1 cellular context compared by ENCODE assay signal in the genomic region with DNA sequence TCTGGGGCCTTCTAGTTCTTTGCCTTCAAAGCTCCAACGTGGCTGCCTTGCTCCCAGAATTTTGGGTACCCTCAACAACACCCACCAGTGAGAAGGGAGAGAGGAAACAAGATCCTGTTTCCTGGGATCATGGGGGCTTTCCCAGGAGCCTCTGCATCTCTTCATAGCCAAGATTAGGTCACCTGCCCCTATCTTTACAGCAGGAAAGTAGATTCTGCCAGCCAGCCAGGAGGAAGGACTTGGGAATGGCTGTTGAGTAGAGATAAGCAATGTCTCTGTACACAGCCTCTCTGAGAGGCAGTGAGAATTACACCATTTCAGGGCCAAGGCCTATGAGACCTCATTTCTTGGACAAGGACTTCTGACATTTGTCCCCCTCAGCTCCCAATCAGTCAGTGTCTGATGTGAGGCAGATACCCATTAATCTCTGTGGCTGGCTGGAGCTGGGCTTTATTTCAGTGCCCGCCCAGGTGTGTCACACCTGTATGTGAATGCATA.
TF ChIP-seq lines count a peak whose summit lies in the region.

No MANE protein-coding gene starts in this region.

TF ChIP-seq in K562, 482 proteins besides CTCF, POLR2A, EP300 and RAD21 (continued from another document and continues in another):
- TF ChIP-seq SMARCC2 (IDR thresholded peaks at IDR 0.05; ENCODE audit: low read depth) (peak; percentile 84; the same call in 1 of the 2 replicates), ZKSCAN8 (CRISPR knock-in tag; IDR thresholded peaks at IDR 0.05) (no peak), MTF1 (CRISPR knock-in tag; IDR thresholded peaks at IDR 0.05; ENCODE audit: borderline replicate concordance) (no peak), NR2C1 (IDR thresholded peaks at IDR 0.05) (no peak), NR2C1 (tag; IDR thresholded peaks at IDR 0.05) (peak; percentile 61; the same call in 1 of the 2 replicates), SIRT6 (IDR thresholded peaks at IDR 0.05; ENCODE audit: low read depth, low read length) (no peak), DDX20 (tag; IDR thresholded peaks at IDR 0.05; ENCODE audit: low read depth) (no peak), SMARCE1 (IDR thresholded peaks at IDR 0.05) (peak; percentile 95), FOXP1 (CRISPR knock-in tag; IDR thresholded peaks at IDR 0.05) (no peak), MEF2A (IDR thresholded peaks at IDR 0.05; ENCODE audit: control insufficient read depth, low read depth, low read length) (no peak), DNMT1 (IDR thresholded peaks at IDR 0.05) (no peak), TSC22D4 (tag; IDR thresholded peaks at IDR 0.05) (no peak), TRIM24 (IDR thresholded peaks at IDR 0.05) (peak; percentile 82 to 92), CHCHD3 (CRISPR knock-in tag; IDR thresholded peaks at IDR 0.05) (no peak), ZNF717 (CRISPR knock-in tag; IDR thresholded peaks at IDR 0.05) (no peak), ERF (CRISPR knock-in tag; IDR thresholded peaks at IDR 0.05) (no peak), TCF7L2 (IDR thresholded peaks at IDR 0.05; ENCODE audit: low read depth, low read length) (no peak), GABPB1 (CRISPR knock-in tag; IDR thresholded peaks at IDR 0.05) (no peak), ZNF121 (CRISPR knock-in tag; conservative IDR thresholded peaks at IDR 0.05) (no peak), BACH1 (tag; IDR thresholded peaks at IDR 0.05) (peak; percentile 58; the same call in 1 of the 2 replicates), SREBF1 (IDR thresholded peaks at IDR 0.05; ENCODE audit: borderline replicate concordance, low read depth, low read length) (no peak), RBM15 (IDR thresholded peaks at IDR 0.05; ENCODE audit: insufficient read depth, low read length) (no peak), E2F1 (CRISPR knock-in tag; IDR thresholded peaks at IDR 0.05) (no peak), ZNF184 (CRISPR knock-in tag; IDR thresholded peaks at IDR 0.05) (no peak), CBFA2T3 (IDR thresholded peaks at IDR 0.05) (peak; percentile 97), ZNF707 (CRISPR knock-in tag; conservative IDR thresholded peaks at IDR 0.05) (no peak), MAZ (CRISPR knock-in tag; conservative IDR thresholded peaks at IDR 0.05 in 1 of 2, IDR thresholded peaks at IDR 0.05 in 1 of 2) (0 out of 4 replicates have a peak, but pooled peaks of 1 of the 2 experiments have one; percentile 42), GABPA (tag; conservative IDR thresholded peaks at IDR 0.05; ENCODE audit: low read depth) (no peak), NR3C1 (CRISPR knock-in tag; IDR thresholded peaks at IDR 0.05) (no peak), ARID1B (IDR thresholded peaks at IDR 0.05) (peak; percentile 98), LEF1 (IDR thresholded peaks at IDR 0.05) (peak; percentile 79), ZNF644 (tag; IDR thresholded peaks at IDR 0.05; ENCODE audit: low read depth) (peak; percentile 65; the same call in 1 of the 2 replicates), TCF7 (IDR thresholded peaks at IDR 0.05; ENCODE audit: borderline replicate concordance) (no peak), CREM (IDR thresholded peaks at IDR 0.05; ENCODE audit: low read depth) (peak; percentile 33; the same call in 1 of the 2 replicates), ZNF316 (IDR thresholded peaks at IDR 0.05) (no peak), ARHGAP35 (IDR thresholded peaks at IDR 0.05; ENCODE audit: partially characterized antibody) (no peak), ESRRB (CRISPR knock-in tag; IDR thresholded peaks at IDR 0.05; ENCODE audit: borderline replicate concordance) (no peak), ZNF282 (CRISPR knock-in tag; IDR thresholded peaks at IDR 0.05) (no peak), ZBTB12 (CRISPR knock-in tag; IDR thresholded peaks at IDR 0.05) (no peak), CHD2 (IDR thresholded peaks at IDR 0.05; ENCODE audit: low read depth, low read length) (no peak), ELF1 (tag; IDR thresholded peaks at IDR 0.05) (0 out of 2 replicates have a peak, but pooled peaks have one; percentile 34), SAP30 (IDR thresholded peaks at IDR 0.05; ENCODE audit: borderline replicate concordance, insufficient read depth, low read depth, low read length, poor library complexity, severe bottlenecking) (no peak), IFI16 (CRISPR knock-in tag; IDR thresholded peaks at IDR 0.05) (no peak), EP400 (IDR thresholded peaks at IDR 0.05) (peak; percentile 38; the same call in 1 of the 2 replicates), ETV1 (tag; conservative IDR thresholded peaks at IDR 0.05; ENCODE audit: low read depth) (peak; percentile 75), TBL1XR1 (IDR thresholded peaks at IDR 0.05; ENCODE audit: low read length in 2 of 2) (peak in 1 of 2 experiments; percentile 84; a peak in 3 of 4 replicates), ZNF79 (CRISPR knock-in tag; IDR thresholded peaks at IDR 0.05; ENCODE audit: low read depth) (no peak), PHF20 (IDR thresholded peaks at IDR 0.05; ENCODE audit: partially characterized antibody) (no peak), PHF8 (IDR thresholded peaks at IDR 0.05; ENCODE audit: borderline replicate concordance, low read length) (no peak), ZNF589 (CRISPR knock-in tag; IDR thresholded peaks at IDR 0.05; ENCODE audit: low read depth) (peak; percentile 71), CEBPB (tag; IDR thresholded peaks at IDR 0.05) (peak; percentile 77), CBFA2T2 (conservative IDR thresholded peaks at IDR 0.05) (peak; percentile 94), RFX1 (IDR thresholded peaks at IDR 0.05) (no peak), MBD2 (IDR thresholded peaks at IDR 0.05; ENCODE audit: borderline replicate concordance, low read depth) (peak; percentile 33; the same call in 1 of the 2 replicates), ARNT (IDR thresholded peaks at IDR 0.05) (0 out of 4 replicates have a peak, but pooled peaks of 1 of the 2 experiments have one; percentile 18), SRSF7 (optimal IDR thresholded peaks at IDR 0.05; ENCODE audit: low read depth, low read length) (no peak), ZFX (CRISPR knock-in tag; IDR thresholded peaks at IDR 0.05) (peak; percentile 68), ZNF780A (CRISPR knock-in tag; IDR thresholded peaks at IDR 0.05) (no peak), BCOR (IDR thresholded peaks at IDR 0.05) (no peak)
- TF ChIP-seq, protein P1, sequence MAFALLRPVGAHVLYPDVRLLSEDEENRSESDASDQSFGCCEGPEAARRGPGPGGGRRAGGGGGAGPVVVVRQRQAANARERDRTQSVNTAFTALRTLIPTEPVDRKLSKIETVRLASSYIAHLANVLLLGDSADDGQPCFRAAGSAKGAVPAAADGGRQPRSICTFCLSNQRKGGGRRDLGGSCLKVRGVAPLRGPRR (CRISPR knock-in tag; IDR thresholded peaks at IDR 0.05): no peak
- TF ChIP-seq, protein P2, sequence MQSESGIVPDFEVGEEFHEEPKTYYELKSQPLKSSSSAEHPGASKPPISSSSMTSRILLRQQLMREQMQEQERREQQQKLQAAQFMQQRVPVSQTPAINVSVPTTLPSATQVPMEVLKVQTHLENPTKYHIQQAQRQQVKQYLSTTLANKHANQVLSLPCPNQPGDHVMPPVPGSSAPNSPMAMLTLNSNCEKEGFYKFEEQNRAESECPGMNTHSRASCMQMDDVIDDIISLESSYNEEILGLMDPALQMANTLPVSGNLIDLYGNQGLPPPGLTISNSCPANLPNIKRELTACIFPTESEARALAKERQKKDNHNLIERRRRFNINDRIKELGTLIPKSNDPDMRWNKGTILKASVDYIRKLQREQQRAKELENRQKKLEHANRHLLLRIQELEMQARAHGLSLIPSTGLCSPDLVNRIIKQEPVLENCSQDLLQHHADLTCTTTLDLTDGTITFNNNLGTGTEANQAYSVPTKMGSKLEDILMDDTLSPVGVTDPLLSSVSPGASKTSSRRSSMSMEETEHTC (IDR thresholded peaks at IDR 0.05): no peak; the same call in 1 of the 2 replicates
- TF ChIP-seq, protein P3, sequence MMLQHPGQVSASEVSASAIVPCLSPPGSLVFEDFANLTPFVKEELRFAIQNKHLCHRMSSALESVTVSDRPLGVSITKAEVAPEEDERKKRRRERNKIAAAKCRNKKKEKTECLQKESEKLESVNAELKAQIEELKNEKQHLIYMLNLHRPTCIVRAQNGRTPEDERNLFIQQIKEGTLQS (IDR thresholded peaks at IDR 0.05): peak; percentile 68; the same call in 1 of the 2 replicates
- TF ChIP-seq, protein P3 (CRISPR knock-in tag; conservative IDR thresholded peaks at IDR 0.05): no peak
- TF ChIP-seq, protein P4, sequence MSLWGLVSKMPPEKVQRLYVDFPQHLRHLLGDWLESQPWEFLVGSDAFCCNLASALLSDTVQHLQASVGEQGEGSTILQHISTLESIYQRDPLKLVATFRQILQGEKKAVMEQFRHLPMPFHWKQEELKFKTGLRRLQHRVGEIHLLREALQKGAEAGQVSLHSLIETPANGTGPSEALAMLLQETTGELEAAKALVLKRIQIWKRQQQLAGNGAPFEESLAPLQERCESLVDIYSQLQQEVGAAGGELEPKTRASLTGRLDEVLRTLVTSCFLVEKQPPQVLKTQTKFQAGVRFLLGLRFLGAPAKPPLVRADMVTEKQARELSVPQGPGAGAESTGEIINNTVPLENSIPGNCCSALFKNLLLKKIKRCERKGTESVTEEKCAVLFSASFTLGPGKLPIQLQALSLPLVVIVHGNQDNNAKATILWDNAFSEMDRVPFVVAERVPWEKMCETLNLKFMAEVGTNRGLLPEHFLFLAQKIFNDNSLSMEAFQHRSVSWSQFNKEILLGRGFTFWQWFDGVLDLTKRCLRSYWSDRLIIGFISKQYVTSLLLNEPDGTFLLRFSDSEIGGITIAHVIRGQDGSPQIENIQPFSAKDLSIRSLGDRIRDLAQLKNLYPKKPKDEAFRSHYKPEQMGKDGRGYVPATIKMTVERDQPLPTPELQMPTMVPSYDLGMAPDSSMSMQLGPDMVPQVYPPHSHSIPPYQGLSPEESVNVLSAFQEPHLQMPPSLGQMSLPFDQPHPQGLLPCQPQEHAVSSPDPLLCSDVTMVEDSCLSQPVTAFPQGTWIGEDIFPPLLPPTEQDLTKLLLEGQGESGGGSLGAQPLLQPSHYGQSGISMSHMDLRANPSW (CRISPR knock-in tag; IDR thresholded peaks at IDR 0.05): no peak
- TF ChIP-seq, protein P5, sequence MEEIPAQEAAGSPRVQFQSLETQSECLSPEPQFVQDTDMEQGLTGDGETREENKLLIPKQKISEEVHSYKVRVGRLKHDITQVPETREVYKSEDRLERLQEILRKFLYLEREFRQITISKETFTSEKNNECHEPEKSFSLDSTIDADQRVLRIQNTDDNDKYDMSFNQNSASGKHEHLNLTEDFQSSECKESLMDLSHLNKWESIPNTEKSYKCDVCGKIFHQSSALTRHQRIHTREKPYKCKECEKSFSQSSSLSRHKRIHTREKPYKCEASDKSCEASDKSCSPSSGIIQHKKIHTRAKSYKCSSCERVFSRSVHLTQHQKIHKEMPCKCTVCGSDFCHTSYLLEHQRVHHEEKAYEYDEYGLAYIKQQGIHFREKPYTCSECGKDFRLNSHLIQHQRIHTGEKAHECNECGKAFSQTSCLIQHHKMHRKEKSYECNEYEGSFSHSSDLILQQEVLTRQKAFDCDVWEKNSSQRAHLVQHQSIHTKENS (CRISPR knock-in tag; IDR thresholded peaks at IDR 0.05): no peak
- TF ChIP-seq, protein P6, sequence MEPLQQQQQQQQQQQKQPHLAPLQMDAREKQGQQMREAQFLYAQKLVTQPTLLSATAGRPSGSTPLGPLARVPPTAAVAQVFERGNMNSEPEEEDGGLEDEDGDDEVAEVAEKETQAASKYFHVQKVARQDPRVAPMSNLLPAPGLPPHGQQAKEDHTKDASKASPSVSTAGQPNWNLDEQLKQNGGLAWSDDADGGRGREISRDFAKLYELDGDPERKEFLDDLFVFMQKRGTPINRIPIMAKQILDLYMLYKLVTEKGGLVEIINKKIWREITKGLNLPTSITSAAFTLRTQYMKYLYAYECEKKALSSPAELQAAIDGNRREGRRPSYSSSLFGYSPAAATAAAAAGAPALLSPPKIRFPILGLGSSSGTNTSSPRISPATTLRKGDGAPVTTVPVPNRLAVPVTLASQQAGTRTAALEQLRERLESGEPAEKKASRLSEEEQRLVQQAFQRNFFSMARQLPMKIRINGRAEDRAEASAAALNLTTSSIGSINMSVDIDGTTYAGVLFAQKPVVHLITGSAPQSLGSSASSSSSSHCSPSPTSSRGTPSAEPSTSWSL (CRISPR knock-in tag; IDR thresholded peaks at IDR 0.05; ENCODE audit: borderline replicate concordance): no peak
- TF ChIP-seq, protein P7, sequence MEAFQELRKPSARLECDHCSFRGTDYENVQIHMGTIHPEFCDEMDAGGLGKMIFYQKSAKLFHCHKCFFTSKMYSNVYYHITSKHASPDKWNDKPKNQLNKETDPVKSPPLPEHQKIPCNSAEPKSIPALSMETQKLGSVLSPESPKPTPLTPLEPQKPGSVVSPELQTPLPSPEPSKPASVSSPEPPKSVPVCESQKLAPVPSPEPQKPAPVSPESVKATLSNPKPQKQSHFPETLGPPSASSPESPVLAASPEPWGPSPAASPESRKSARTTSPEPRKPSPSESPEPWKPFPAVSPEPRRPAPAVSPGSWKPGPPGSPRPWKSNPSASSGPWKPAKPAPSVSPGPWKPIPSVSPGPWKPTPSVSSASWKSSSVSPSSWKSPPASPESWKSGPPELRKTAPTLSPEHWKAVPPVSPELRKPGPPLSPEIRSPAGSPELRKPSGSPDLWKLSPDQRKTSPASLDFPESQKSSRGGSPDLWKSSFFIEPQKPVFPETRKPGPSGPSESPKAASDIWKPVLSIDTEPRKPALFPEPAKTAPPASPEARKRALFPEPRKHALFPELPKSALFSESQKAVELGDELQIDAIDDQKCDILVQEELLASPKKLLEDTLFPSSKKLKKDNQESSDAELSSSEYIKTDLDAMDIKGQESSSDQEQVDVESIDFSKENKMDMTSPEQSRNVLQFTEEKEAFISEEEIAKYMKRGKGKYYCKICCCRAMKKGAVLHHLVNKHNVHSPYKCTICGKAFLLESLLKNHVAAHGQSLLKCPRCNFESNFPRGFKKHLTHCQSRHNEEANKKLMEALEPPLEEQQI (IDR thresholded peaks at IDR 0.05): peak; percentile 61; the same call in 1 of the 2 replicates
